8 cellular contexts compared by ENCODE assay signal in genomic region chr1:113905435-113905861, GRCh38. TPM values are rescaled to one million over a fixed set of nuclear protein-coding genes. Genes with fewer than 3 reads are reported as not detected.
DNase-seq lines count a peak whose midpoint lies in the region; ATAC-seq and TF ChIP-seq lines count a peak whose summit lies in the region.

No MANE protein-coding gene starts in this region.

- DNase-seq in AG09309 (ENCODE audit: low read depth) (no peak), heart left ventricle (peak in 2 of 5 donors; percentile 40 to 62), sigmoid colon (peak; percentile 77), GOT3 (lab: John Stamatoyannopoulos, UW) (no peak), GF-D8 (lab: John Stamatoyannopoulos, UW) (no peak)
- no peak for DNase-seq in activated CD4-positive, alpha-beta memory T cell treated with anti-CD3 and anti-CD28 coated beads, Interleukin-2, amount 10 ng/mL, durations not matched to agents 7 days and 5 days

- POLR2A ChIA-PET in activated CD4-positive, alpha-beta memory T cell treated with anti-CD3 and anti-CD28 coated beads, Interleukin-2, amount 10 ng/mL, durations not matched to agents 7 days and 5 days (lab: Charles Lee) = interaction anchor here (1.0 to 9.3 kb wide), 9 partner anchors 25 to 94 kb away, joined by 3 to 268 read pairs (median 30); partner anchors contain the start of genes HIPK1 and RSBN1

- H3K4me3 Mint-ChIP-seq in activated CD4-positive, alpha-beta memory T cell treated with anti-CD3 and anti-CD28 coated beads, Interleukin-2, amount 10 ng/mL, durations not matched to agents 7 days and 5 days = peak overlapping the region; percentile 93

- H3K4me1 ChIP-seq in HUES48 (ENCODE audit: control insufficient read depth, insufficient read depth, low read length) = 0 out of 2 replicates have a peak, but pooled peaks cover 5% of the 10 kb centered on the region
- peaks cover 0 to 43% (median 19%) of the 10 kb centered on the region in 12 donors for H3K4me1 ChIP-seq in heart left ventricle
- peaks cover 0 to 23% (median 21%) of the 10 kb centered on the region in 4 donors for H3K4me1 ChIP-seq in sigmoid colon

- no peaks in the 10 kb centered on the region for H3K27me3 Mint-ChIP-seq in activated CD4-positive, alpha-beta memory T cell treated with anti-CD3 and anti-CD28 coated beads, Interleukin-2, amount 10 ng/mL, durations not matched to agents 7 days and 5 days

- H3K9ac ChIP-seq in HUES48 (ENCODE audit: low read depth, low read length) = peak overlapping the region; percentile 79

- peak overlapping the region; percentile 89 for H3K27ac Mint-ChIP-seq in activated CD4-positive, alpha-beta memory T cell treated with anti-CD3 and anti-CD28 coated beads, Interleukin-2, amount 10 ng/mL, durations not matched to agents 7 days and 5 days

- peaks cover 61% of the 10 kb centered on the region for H3K36me3 Mint-ChIP-seq in activated CD4-positive, alpha-beta memory T cell treated with anti-CD3 and anti-CD28 coated beads, Interleukin-2, amount 10 ng/mL, durations not matched to agents 7 days and 5 days (ENCODE audit: low read depth)

- H3K4me1 Mint-ChIP-seq in activated CD4-positive, alpha-beta memory T cell treated with anti-CD3 and anti-CD28 coated beads, Interleukin-2, amount 10 ng/mL, durations not matched to agents 7 days and 5 days = peaks cover 61% of the 10 kb centered on the region

- CTCF ChIA-PET in activated CD4-positive, alpha-beta memory T cell treated with anti-CD3 and anti-CD28 coated beads, Interleukin-2, amount 10 ng/mL, durations not matched to agents 7 days and 5 days (lab: Charles Lee) = interaction anchor here (0.7 to 6.0 kb wide), 9 partner anchors 16 to 158 kb away, joined by 3 to 90 read pairs (median 3); partner anchors contain the start of genes HIPK1 and PHTF1

- H3K36me3 ChIP-seq in HUES48 (ENCODE audit: control insufficient read depth, insufficient read depth, low read length) = peaks cover 38% of the 10 kb centered on the region
- H3K36me3 ChIP-seq in heart left ventricle = peaks cover 0 to 53% (median 46%) of the 10 kb centered on the region in 9 donors
- peaks cover 0 to 45% (median 10%) of the 10 kb centered on the region in 4 donors for H3K36me3 ChIP-seq in sigmoid colon

- no peak for TF ChIP-seq EP300 in sigmoid colon (IDR thresholded peaks at IDR 0.05)

- no peak for TF ChIP-seq POLR2A in heart left ventricle (IDR thresholded peaks at IDR 0.05)
- TF ChIP-seq POLR2A in sigmoid colon (IDR thresholded peaks at IDR 0.05) = no peak

- H3K27ac ChIP-seq in HUES48 (ENCODE audit: low read depth, low read length) (peak overlapping the region; percentile 90), heart left ventricle (peak overlapping the region in 11 of 12 donors; percentile 81 to 97 (median 93)), sigmoid colon (peak overlapping the region; percentile 87 to 95 (median 92))

- H3K27me3 ChIP-seq in HUES48 (ENCODE audit: control insufficient read depth, insufficient read depth, low read length) (no peaks in the 10 kb centered on the region), heart left ventricle (no peaks in the 10 kb centered on the region), sigmoid colon (no peaks in the 10 kb centered on the region)

- peak; percentile 1 for ATAC-seq in GM18508 (IDR thresholded peaks at IDR 0.05; ENCODE audit: insufficient read depth, unreplicated experiment)
- ATAC-seq in heart left ventricle = peak in 1 of 4 donors; percentile 0

- intact Hi-C loops in heart left ventricle (cut with DNase I) = loop anchor here in 9 of 10 donors (1.0 to 10.0 kb wide), 8 partner anchors 23 to 761 kb away; partner anchors contain the start of genes HIPK1 (in 8 of the 9), PHTF1 (in 2 of the 9) and RSBN1 (in 1 of the 9)
- intact Hi-C loops in sigmoid colon (cut with DNase I) = loop anchor here (1.0 to 10.0 kb wide), 5 partner anchors 24 to 511 kb away; partner anchors contain the start of genes HIPK1, MAGI3, OLFML3 and RSBN1

- H3K4me3 ChIP-seq in AG09309 (ENCODE audit: control insufficient read depth, low read depth, low read length) (peak overlapping the region; percentile 97), HUES48 (ENCODE audit: low read depth, low read length) (peak overlapping the region; percentile 89), heart left ventricle (peak overlapping the region; percentile 54 to 94 (median 80)), sigmoid colon (peak overlapping the region; percentile 67 to 81 (median 73))

- H3K9me3 Mint-ChIP-seq in activated CD4-positive, alpha-beta memory T cell treated with anti-CD3 and anti-CD28 coated beads, Interleukin-2, amount 10 ng/mL, durations not matched to agents 7 days and 5 days = no peaks in the 10 kb centered on the region

- WGBS in heart left ventricle, 4 donors = 0 to 1% (median 0%) methylated on average over 17 of the region's 17 CpGs
- WGBS in sigmoid colon, 2 donors = 1% methylated on average over 17 of the region's 17 CpGs

- TF ChIP-seq CTCF in AG09309 (IDR thresholded peaks at IDR 0.05; ENCODE audit: control insufficient read depth, insufficient read depth, low read depth, low read length, missing control alignments) = no peak
- TF ChIP-seq CTCF in heart left ventricle (IDR thresholded peaks at IDR 0.05) = peak in 1 of 12 donors; percentile 2
- TF ChIP-seq CTCF in sigmoid colon (IDR thresholded peaks at IDR 0.05) = no peak

- H3K9me3 ChIP-seq in HUES48 (ENCODE audit: control insufficient read depth, insufficient read depth, low read length) = no peaks in the 10 kb centered on the region
- no peaks in the 10 kb centered on the region for H3K9me3 ChIP-seq in heart left ventricle
- H3K9me3 ChIP-seq in sigmoid colon = no peaks in the 10 kb centered on the region

RNA-seq across cellular contexts. Expression of gene DCLRE1B, which starts 0.3 kb away (rescaled TPM):
- total RNA-seq in activated CD4-positive, alpha-beta memory T cell treated with anti-CD3 and anti-CD28 coated beads, Interleukin-2, amount 10 ng/mL, durations not matched to agents 7 days and 5 days = 10 to 100 TPM; 13.2 to 14.4 TPM
- total RNA-seq in heart left ventricle (1 to 10 TPM; 1.2 to 6.0 (median 2.2) TPM), sigmoid colon (1 to 10 TPM; 4.3 to 4.9 (median 4.4) TPM)
- polyA plus RNA-seq in heart left ventricle (1 to 10 TPM in 1 of 2 donors, under 1 TPM in 1; 0.38 to 2.8 TPM), sigmoid colon (1 to 10 TPM; 1.8 to 4.9 (median 2.4) TPM)

RNA-seq across cellular contexts. Expression of gene AP4B1, which starts 0.8 kb away (rescaled TPM):
- total RNA-seq in activated CD4-positive, alpha-beta memory T cell treated with anti-CD3 and anti-CD28 coated beads, Interleukin-2, amount 10 ng/mL, durations not matched to agents 7 days and 5 days = 10 to 100 TPM; 53.7 to 56.7 TPM
- total RNA-seq in heart left ventricle = 10 to 100 TPM in 6 of 9 donors, 1 to 10 TPM in 3; 7.3 to 17.2 (median 10.8) TPM
- polyA plus RNA-seq in heart left ventricle = 1 to 10 TPM; 7.5 to 9.4 TPM
- 10 to 100 TPM in 2 of 4 donors, 1 to 10 TPM in 2; 6.2 to 15.5 (median 10.8) TPM for total RNA-seq in sigmoid colon
- polyA plus RNA-seq in sigmoid colon = 10 to 100 TPM in 1 of 3 donors, 1 to 10 TPM in 2; 4.8 to 21.3 (median 7.9) TPM

RNA-seq across cellular contexts. Expression of gene BCL2L15, which starts 18.1 kb away (rescaled TPM):
- total RNA-seq in activated CD4-positive, alpha-beta memory T cell treated with anti-CD3 and anti-CD28 coated beads, Interleukin-2, amount 10 ng/mL, durations not matched to agents 7 days and 5 days = 1 to 10 TPM; 1.6 to 2.9 TPM
- total RNA-seq in heart left ventricle (under 1 TPM in 4 of 9 donors, not detected in 5; 0.07 to 0.61 (median 0.38) TPM), sigmoid colon (under 1 TPM; under 0.01 to 0.49 (median 0.34) TPM)
- polyA plus RNA-seq in heart left ventricle (under 1 TPM; 0.01 to 0.08 TPM), sigmoid colon (10 to 100 TPM; 63.1 to 87.9 (median 85.8) TPM)

RNA-seq across cellular contexts. Expression of gene HIPK1, which starts 23.7 kb away (rescaled TPM):
- 10 to 100 TPM; 89.5 to 92.5 TPM for total RNA-seq in activated CD4-positive, alpha-beta memory T cell treated with anti-CD3 and anti-CD28 coated beads, Interleukin-2, amount 10 ng/mL, durations not matched to agents 7 days and 5 days
- total RNA-seq in heart left ventricle = 100 to 1,000 TPM in 1 of 9 donors, 10 to 100 TPM in 8; 41.8 to 102 (median 62.7) TPM
- 10 to 100 TPM in 1 of 2 donors, 1 to 10 TPM in 1; 7.0 to 24.9 TPM for polyA plus RNA-seq in heart left ventricle
- total RNA-seq in sigmoid colon = 10 to 100 TPM; 47.2 to 57.1 (median 49.9) TPM
- 10 to 100 TPM; 13.8 to 16.9 (median 16.6) TPM for polyA plus RNA-seq in sigmoid colon

RNA-seq across cellular contexts. Expression of gene PTPN22, which starts 33.9 kb away (rescaled TPM):
- 10 to 100 TPM; 79.4 to 81.1 TPM for total RNA-seq in activated CD4-positive, alpha-beta memory T cell treated with anti-CD3 and anti-CD28 coated beads, Interleukin-2, amount 10 ng/mL, durations not matched to agents 7 days and 5 days
- 1 to 10 TPM in 2 of 9 donors, under 1 TPM in 7; 0.16 to 4.2 (median 0.60) TPM for total RNA-seq in heart left ventricle
- polyA plus RNA-seq in heart left ventricle = under 1 TPM; 0.21 to 0.23 TPM
- total RNA-seq in sigmoid colon = 1 to 10 TPM in 3 of 4 donors, under 1 TPM in 1; 0.71 to 2.4 (median 1.4) TPM
- polyA plus RNA-seq in sigmoid colon = 1 to 10 TPM; 1.8 to 4.4 (median 2.1) TPM
